In genomic region chr12:22624908-22625646, GRCh38 we compare ENCODE assay signal across 8 cellular contexts. TPM values are rescaled to one million over a fixed set of nuclear protein-coding genes. Genes with fewer than 3 reads are reported as not detected.
A peak's percentile ranks its signal among the peaks of the same experiment; 100 is the strongest.
DNase-seq lines count a peak whose midpoint lies in the region; ATAC-seq and TF ChIP-seq lines count a peak whose summit lies in the region.

Gene ETNK1 (plus strand): TSS chr12:22625171. CDS start chr12:22625431, 260 bp downstream.

- no peaks in the 10 kb centered on the region for H3K27me3 Mint-ChIP-seq in Calu3 (ENCODE audit: unreplicated experiment)

- no peaks in the 10 kb centered on the region for H3K9me2 ChIP-seq in OCI-LY1 (ENCODE audit: low read depth, low read length)

- CTCF ChIA-PET in Calu3 (lab: Charles Lee), result interaction anchor here (0.6 to 2.0 kb wide), 9 partner anchors 15 to 565 kb away, joined by 3 to 15 read pairs (median 3); partner anchors contain the start of gene C2CD5

- H3K9ac ChIP-seq in HUES48 (ENCODE audit: low read depth, low read length) (peak within 1 kb of the TSS; percentile 86), OCI-LY1 (ENCODE audit: low read length) (peak within 1 kb of the TSS; percentile 70)

- peak within 1 kb of the TSS; percentile 98 for H3K27ac Mint-ChIP-seq in Calu3 (ENCODE audit: unreplicated experiment)

- H3K27me3 ChIP-seq in HUES48 (ENCODE audit: control insufficient read depth, insufficient read depth, low read length) (no peaks in the 10 kb centered on the region), OCI-LY1 (ENCODE audit: insufficient read depth, low read length) (no peaks in the 10 kb centered on the region)

- peaks cover 47% of the 10 kb centered on the region for H3K79me2 ChIP-seq in OCI-LY1 (ENCODE audit: insufficient read depth, low read length)

- H3F3A ChIP-seq in OCI-LY1 (ENCODE audit: insufficient read depth, low read length), result no peaks in the 10 kb centered on the region

- peak within 1 kb of the TSS; percentile 98 for H3K27ac ChIP-seq in HUES48 (ENCODE audit: low read depth, low read length)
- peak within 1 kb of the TSS; percentile 41 for H3K27ac ChIP-seq in OCI-LY1 (ENCODE audit: low read depth, low read length, poor library complexity, severe bottlenecking)
- H3K27ac ChIP-seq in epithelial cell of prostate, result peak within 1 kb of the TSS; percentile 91

- TF ChIP-seq CTCF in Calu3 (IDR thresholded peaks at IDR 0.05; ENCODE audit: unreplicated experiment), result no peak
- TF ChIP-seq CTCF in OCI-LY1 (IDR thresholded peaks at IDR 0.05; ENCODE audit: low read length), result no peak

- intact Hi-C loops in Calu3 (cut with micrococcal nuclease; ENCODE audit: unreplicated experiment), result no loop called here

- no peaks in the 10 kb centered on the region for H3K9me3 Mint-ChIP-seq in Calu3 (ENCODE audit: low read depth, unreplicated experiment)

- H4K20me1 ChIP-seq in OCI-LY1 (ENCODE audit: insufficient read depth, low read length), result no peaks in the 10 kb centered on the region

- no peaks in the 10 kb centered on the region for H3K36me3 ChIP-seq in HUES48 (ENCODE audit: control insufficient read depth, insufficient read depth, low read length)
- H3K36me3 ChIP-seq in OCI-LY1 (ENCODE audit: insufficient read depth, low read length), result no peaks in the 10 kb centered on the region

- H2AFZ ChIP-seq in OCI-LY1 (ENCODE audit: low read length), result peak within 1 kb of the TSS; percentile 97

- H3K4me3 ChIP-seq in HUES48 (ENCODE audit: low read depth, low read length) (peak within 1 kb of the TSS; percentile 86), OCI-LY1 (ENCODE audit: low read depth, low read length, poor library complexity, severe bottlenecking) (peak within 1 kb of the TSS; percentile 87)

- H3K9me3 ChIP-seq in HUES48 (ENCODE audit: control insufficient read depth, insufficient read depth, low read length), result no peaks in the 10 kb centered on the region
- H3K9me3 ChIP-seq in OCI-LY1 (ENCODE audit: low read length), result no peaks in the 10 kb centered on the region

- peak; percentile 98 for DNase-seq in Calu3
- DNase-seq in activated T-cell treated with anti-CD3 and anti-CD28 coated beads for 4 hours, result peak; percentile 77
- peak; percentile 82 for DNase-seq in epithelial cell of prostate (ENCODE audit: low read depth, low spot score)
- DNase-seq in mucosa of gallbladder (ENCODE audit: low spot score), result peak; percentile 95
- peak; percentile 70 to 72 for DNase-seq in stimulated activated CD8-positive, alpha-beta memory T cell treated with anti-CD3 and anti-CD28 coated beads, Interleukin-4, amount 100 ng/mL, for 4 hours (ENCODE audit: low read depth in 2 of 2, low spot score in 1 of 2)

- peak within 1 kb of the TSS; percentile 99 for H3K4me2 ChIP-seq in OCI-LY1 (ENCODE audit: low read length)

- peak within 1 kb of the TSS; percentile 92 for H3K4me3 Mint-ChIP-seq in Calu3 (ENCODE audit: low read depth, unreplicated experiment)

- H3K36me3 Mint-ChIP-seq in Calu3 (ENCODE audit: insufficient read depth, unreplicated experiment), result peaks cover 42% of the 10 kb centered on the region

- H3K4me1 Mint-ChIP-seq in Calu3 (ENCODE audit: low read depth, unreplicated experiment), result peaks cover 12% of the 10 kb centered on the region

- H3K4me1 ChIP-seq in HUES48 (ENCODE audit: control insufficient read depth, insufficient read depth, low read length), result peaks cover 25% of the 10 kb centered on the region
- peaks cover 45% of the 10 kb centered on the region for H3K4me1 ChIP-seq in OCI-LY1 (ENCODE audit: insufficient read depth, low read length, severe bottlenecking)

- BruUV-seq in Calu3 (replicated peaks; lab: Mats Ljungman, UMichigan), result no TSS peak

- ATAC-seq in GM21390 (IDR thresholded peaks at IDR 0.05; ENCODE audit: unreplicated experiment), result peak; percentile 95

RNA-seq across cellular contexts. Expression of gene ETNK1, which starts in this region (rescaled TPM):
- 124 and 131 TPM in 2 replicates for total RNA-seq in Calu3 (2022)
- 116 TPM for total RNA-seq in mucosa of gallbladder

Comparison
In these comparisons a context has a peak if more than half of its experiments do, and no peak if none do; other contexts are left out.
1. Peak in every context shown above with its lines: DNase-seq, ATAC-seq, H3K4me3 ChIP-seq and H3K27ac ChIP-seq.
2. H3K27ac ChIP-seq: peak in every context shown above with its lines; median percentile 98 in HUES48; 91 in epithelial cell of prostate; 41 in OCI-LY1.